In the genomic region with DNA sequence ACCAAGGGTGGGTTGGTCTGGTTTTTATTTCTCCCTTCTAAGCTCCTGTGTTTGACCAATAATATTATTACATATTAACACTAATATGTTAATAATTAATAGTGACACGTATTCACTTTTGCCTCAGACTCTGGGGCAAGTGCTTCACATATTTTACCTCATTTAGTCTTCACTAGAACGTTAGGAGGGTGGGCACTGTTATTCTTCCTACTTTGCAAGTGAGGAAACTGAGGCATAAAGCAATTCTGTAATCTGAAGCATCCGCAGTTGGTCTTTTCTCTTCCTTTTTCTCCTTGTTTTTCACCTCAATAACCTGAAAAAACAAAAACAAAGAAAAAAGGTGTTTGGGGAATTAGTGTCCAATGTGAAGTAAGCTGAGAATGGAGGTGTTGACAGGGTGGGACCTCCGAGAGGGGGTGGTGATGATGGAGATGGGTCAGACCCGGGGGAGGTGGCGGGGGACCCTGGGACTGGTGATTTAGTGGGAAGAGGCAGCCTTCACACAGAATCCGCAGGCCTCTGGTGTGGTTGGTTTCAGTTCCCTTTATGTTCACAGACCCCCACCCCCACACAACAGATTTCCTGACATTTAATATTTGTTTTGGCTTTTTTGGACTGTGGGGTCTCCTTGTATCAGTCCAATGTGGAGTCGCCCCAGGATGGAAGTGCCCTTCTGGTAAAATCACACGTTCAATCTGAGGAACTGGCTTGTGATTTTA, we compare ENCODE assay signal across 1 cellular context.
TF ChIP-seq lines count a peak whose summit lies in the region.

No MANE protein-coding gene starts in this region.

TF ChIP-seq in A549, 52 proteins besides CTCF, POLR2A, EP300 and RAD21 (continued from another document):
- TF ChIP-seq, protein P1, sequence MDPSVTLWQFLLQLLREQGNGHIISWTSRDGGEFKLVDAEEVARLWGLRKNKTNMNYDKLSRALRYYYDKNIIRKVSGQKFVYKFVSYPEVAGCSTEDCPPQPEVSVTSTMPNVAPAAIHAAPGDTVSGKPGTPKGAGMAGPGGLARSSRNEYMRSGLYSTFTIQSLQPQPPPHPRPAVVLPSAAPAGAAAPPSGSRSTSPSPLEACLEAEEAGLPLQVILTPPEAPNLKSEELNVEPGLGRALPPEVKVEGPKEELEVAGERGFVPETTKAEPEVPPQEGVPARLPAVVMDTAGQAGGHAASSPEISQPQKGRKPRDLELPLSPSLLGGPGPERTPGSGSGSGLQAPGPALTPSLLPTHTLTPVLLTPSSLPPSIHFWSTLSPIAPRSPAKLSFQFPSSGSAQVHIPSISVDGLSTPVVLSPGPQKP (IDR thresholded peaks at IDR 0.05; ENCODE audit: low read depth, low read length) = no peak
- TF ChIP-seq, protein P2, sequence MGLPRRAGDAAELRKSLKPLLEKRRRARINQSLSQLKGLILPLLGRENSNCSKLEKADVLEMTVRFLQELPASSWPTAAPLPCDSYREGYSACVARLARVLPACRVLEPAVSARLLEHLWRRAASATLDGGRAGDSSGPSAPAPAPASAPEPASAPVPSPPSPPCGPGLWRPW (IDR thresholded peaks at IDR 0.05) = no peak
- no peak for TF ChIP-seq NR3C1 (IDR thresholded peaks at IDR 0.05)
